ENCODE assay signal across 10 cellular contexts in the genomic region with DNA sequence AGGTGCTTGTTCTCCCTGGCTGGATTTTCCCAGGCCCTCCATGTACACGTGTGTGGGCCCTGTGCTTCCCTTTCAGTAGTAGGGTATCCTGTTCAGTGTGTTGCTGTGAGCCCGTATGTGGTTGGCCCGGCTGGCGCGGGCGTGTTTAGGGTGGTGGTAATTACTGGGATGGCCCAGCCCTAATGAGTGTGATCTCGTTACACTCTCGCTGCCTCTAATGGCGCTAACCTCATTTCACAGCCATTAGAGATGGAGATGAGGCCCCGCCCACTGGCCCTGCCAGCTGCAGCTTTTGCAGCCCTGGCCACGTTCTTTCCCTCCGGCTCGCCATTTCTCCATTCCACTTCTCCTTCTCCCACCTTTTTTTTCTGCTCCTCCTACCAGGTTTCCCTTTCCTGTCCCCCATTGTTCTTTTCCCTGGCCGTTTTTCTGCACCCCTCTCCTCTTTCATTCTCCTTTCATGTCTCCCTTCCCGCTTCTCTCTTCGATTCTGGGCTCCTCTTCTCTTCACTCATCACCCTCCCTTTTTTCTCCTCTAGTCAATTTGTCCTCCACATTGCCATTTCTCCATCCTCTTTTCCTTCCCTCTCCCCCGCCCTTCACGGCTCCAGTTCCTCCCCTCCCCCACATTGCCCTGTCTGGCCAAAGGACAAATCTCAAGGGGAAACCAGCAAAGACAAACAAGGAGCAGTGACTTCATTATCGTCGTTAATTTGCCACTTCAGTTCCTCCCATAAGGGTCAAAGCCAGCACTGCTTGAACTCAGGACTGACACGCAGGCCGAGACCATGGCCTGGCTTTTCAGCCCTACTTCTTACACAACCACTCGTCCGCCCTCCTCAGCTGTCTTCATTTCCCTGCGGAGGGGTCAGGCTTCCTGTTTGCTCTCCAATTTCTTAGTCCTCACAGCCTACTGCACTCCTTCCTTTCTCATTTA. TPM values are rescaled to one million over a fixed set of nuclear protein-coding genes. Genes with fewer than 3 reads are reported as not detected.
DNase-seq lines count a peak whose midpoint lies in the region; ATAC-seq, FAIRE-seq and TF ChIP-seq lines count a peak whose summit lies in the region.
"Had no signal": no experiment of that assay in that cellular context is flagged by ENCODE, and none has a peak within 500 bp of the region (broad histone marks: within the 10 kb centered on the region; RNA-seq: fewer than 3 reads in every experiment).

No MANE protein-coding gene starts in this region.

- FAIRE-seq in kidney (lab: Jason Lieb, UNC), result no peak

- H3K36me3 ChIP-seq in kidney (ENCODE audit: control insufficient read depth in 1 of 2, insufficient read depth in 2 of 2, low read length in 2 of 2) (no peaks in the 10 kb centered on the region), uterus (no peaks in the 10 kb centered on the region)

- ATAC-seq in HG02885 (IDR thresholded peaks at IDR 0.05; ENCODE audit: poor library complexity, unreplicated experiment) (no peak), GM18858 (IDR thresholded peaks at IDR 0.05; ENCODE audit: unreplicated experiment) (no peak)

- no peak for TF ChIP-seq CTCF in kidney (IDR thresholded peaks at IDR 0.05; ENCODE audit: borderline replicate concordance, extremely low read depth, insufficient read depth)
- TF ChIP-seq CTCF in uterus (IDR thresholded peaks at IDR 0.05), result no peak

- no peak overlapping the region for H3K9ac ChIP-seq in kidney (ENCODE audit: low read length in 2 of 2)

- H3K4me1 ChIP-seq in kidney (ENCODE audit: control insufficient read depth in 1 of 2, insufficient read depth in 1 of 2, low read depth in 1 of 2, low read length in 2 of 2) (peaks cover 9 to 19% of the 10 kb centered on the region in 2 donors), uterus (no peaks in the 10 kb centered on the region)

- H3K27ac ChIP-seq in kidney (ENCODE audit: low read depth in 2 of 2, low read length in 2 of 2), result peak overlapping the region; percentile 65 to 66
- no peak overlapping the region for H3K27ac ChIP-seq in uterus

- H3K9me3 ChIP-seq in kidney (ENCODE audit: control insufficient read depth in 1 of 2, low read length in 2 of 2) (no peaks in the 10 kb centered on the region), uterus (no peaks in the 10 kb centered on the region)

- intact Hi-C loops in kidney (cut with DNase I) (no loop called here), uterus (cut with DNase I; ENCODE audit: low total_unique reads) (no loop called here)

- DNase-seq in AG20443 (ENCODE audit: low spot score) (peak; percentile 50), NCI-H1930 (lab: John Stamatoyannopoulos, UW) (peak; percentile 63 to 64), anterior cingulate cortex (lab: John Stamatoyannopoulos, UW) (peak in 35 of 58 donors; percentile 8 to 67 (median 38)), kidney (peak; percentile 90), uterus (no peak)
- no peak for DNase-seq in stimulated activated CD4-positive, alpha-beta T cell treated with anti-CD3 and anti-CD28 coated beads, Interleukin-12 subunit alpha, Interleukin-12 subunit beta, amount 100 ng/mL, for 4 hours
- DNase-seq: activated effector memory CD4-positive, alpha-beta T cell treated with anti-CD3 and anti-CD28 coated beads, Interleukin-2, amount 50 U/mL, for 16 hours had no signal

- no peaks in the 10 kb centered on the region for H3K27me3 ChIP-seq in uterus

- no peak for TF ChIP-seq POLR2A in uterus (IDR thresholded peaks at IDR 0.05)

- H3K4me3 ChIP-seq in kidney (ENCODE audit: low read length in 2 of 2), result peak overlapping the region in 1 of 2 donors; percentile 14
- no peak overlapping the region for H3K4me3 ChIP-seq in uterus

RNA-seq across cellular contexts. Expression of gene ZFHX2, which starts 6.8 kb away (rescaled TPM):
- total RNA-seq in kidney (4.9 TPM), uterus (1 to 10 TPM in 1 of 4 donors, under 1 TPM in 1, not detected in 2; 0.35 to 1.7 TPM)
- 6.1 TPM for polyA plus RNA-seq in kidney (ENCODE audit: insufficient read depth, low read depth, low replicate concordance)
- total RNA-seq: SK-MEL-5 had no signal

RNA-seq across cellular contexts. Expression of gene THTPA, which starts 11.3 kb away (rescaled TPM):
- total RNA-seq in kidney, result 24.4 TPM
- 38.4 TPM for polyA plus RNA-seq in kidney (ENCODE audit: insufficient read depth, low read depth, low replicate concordance)
- 10 to 100 TPM in 3 of 4 donors, 1 to 10 TPM in 1; 6.4 to 16.8 (median 15.2) TPM for total RNA-seq in uterus

RNA-seq across cellular contexts. Expression of gene AP1G2, which starts 22.8 kb away (rescaled TPM):
- 123 TPM for total RNA-seq in kidney
- polyA plus RNA-seq in kidney (ENCODE audit: insufficient read depth, low read depth, low replicate concordance), result 56.7 TPM
- total RNA-seq in uterus, result 10 to 100 TPM; 38.9 to 98.8 (median 68.8) TPM

RNA-seq across cellular contexts. Expression of gene JPH4, which starts 33.8 kb away (rescaled TPM):
- total RNA-seq in kidney (7.0 TPM), uterus (10 to 100 TPM in 2 of 4 donors, 1 to 10 TPM in 2; 2.4 to 49.2 (median 19.9) TPM)
- polyA plus RNA-seq in kidney (ENCODE audit: insufficient read depth, low read depth, low replicate concordance), result 3.6 TPM
- total RNA-seq: SK-MEL-5 had no signal

Comparison
In these comparisons a context has a peak if more than half of its experiments do, and no peak if none do; other contexts are left out.
1. DNase-seq: peak in AG20443 (single experiment), NCI-H1930 (2 of 2), anterior cingulate cortex (35 of 58) and kidney (single experiment); none in stimulated activated CD4-positive, alpha-beta T cell treated with anti-CD3 and anti-CD28 coated beads, Interleukin-12 subunit alpha, Interleukin-12 subunit beta, amount 100 ng/mL, for 4 hours (single experiment) and uterus (0 of 2).
2. H3K27ac ChIP-seq: peak in kidney (2 of 2); none in uterus (0 of 2).